In the genomic region with DNA sequence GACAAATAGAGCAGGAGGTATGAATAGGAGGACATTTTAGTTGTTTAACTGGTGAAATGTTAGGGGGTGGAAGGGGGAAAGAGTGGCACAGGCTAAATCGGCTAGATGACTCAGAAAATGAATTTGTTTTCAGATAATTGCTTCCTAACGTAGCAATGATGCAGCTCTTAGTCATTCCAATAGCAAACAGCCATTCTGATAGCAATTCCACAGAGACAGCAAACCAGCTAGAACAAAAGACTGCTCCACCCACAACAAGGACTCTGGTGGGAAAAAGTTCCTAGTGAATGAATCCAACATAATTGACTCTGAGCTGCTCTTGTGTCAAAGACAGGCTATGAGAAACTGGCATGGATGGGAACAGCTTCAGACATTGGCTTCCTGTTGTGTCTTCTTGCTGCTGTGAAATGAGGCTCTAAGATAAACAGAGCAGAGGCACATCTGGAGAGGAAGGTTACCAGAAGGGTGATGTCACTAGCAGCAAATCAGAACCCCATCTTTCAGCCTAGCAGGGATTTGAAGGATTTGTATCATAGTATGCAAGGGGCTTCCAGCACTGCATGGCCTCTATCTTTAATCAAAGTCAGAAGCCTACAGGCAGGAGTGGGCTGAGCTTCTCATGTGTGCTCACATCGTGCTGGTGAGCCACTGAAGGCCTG, we compare ENCODE assay signal across 1 cellular context.
A peak's percentile ranks its signal among the peaks of the same experiment; 100 is the strongest.
TF ChIP-seq lines count a peak whose summit lies in the region.

No MANE protein-coding gene starts in this region.

TF ChIP-seq in GM12878, 131 proteins besides CTCF, POLR2A, EP300 and RAD21 (continued from another document):
- TF ChIP-seq E2F4 (IDR thresholded peaks at IDR 0.05; ENCODE audit: low read depth, low read length) (no peak), CBX3 (IDR thresholded peaks at IDR 0.05; ENCODE audit: borderline replicate concordance, low read depth) (no peak), HSF1 (IDR thresholded peaks at IDR 0.05; ENCODE audit: low read depth, low read length) (no peak), RUNX3 (IDR thresholded peaks at IDR 0.05; ENCODE audit: low read length) (peak; percentile 32), SMAD5 (IDR thresholded peaks at IDR 0.05; ENCODE audit: low read depth) (no peak), ELK1 (IDR thresholded peaks at IDR 0.05; ENCODE audit: low read depth, low read length) (no peak), CHD2 (IDR thresholded peaks at IDR 0.05; ENCODE audit: borderline replicate concordance, low read depth, low read length) (no peak), LARP7 (IDR thresholded peaks at IDR 0.05) (no peak), MEF2B (IDR thresholded peaks at IDR 0.05; ENCODE audit: partially characterized antibody, poor library complexity, severe bottlenecking) (peak; percentile 46), BCLAF1 (IDR thresholded peaks at IDR 0.05) (no peak), EED (IDR thresholded peaks at IDR 0.05; ENCODE audit: low read depth) (peak; percentile 70; the same call in 1 of the 2 replicates), CREB1 (IDR thresholded peaks at IDR 0.05; ENCODE audit: low read depth) (0 out of 2 replicates have a peak, but pooled peaks have one; percentile 36), TAF1 (IDR thresholded peaks at IDR 0.05; ENCODE audit: borderline replicate concordance, low read depth, low read length) (no peak), IKZF2 (IDR thresholded peaks at IDR 0.05) (peak; percentile 63 to 68), JUNB (IDR thresholded peaks at IDR 0.05) (peak; percentile 91), NFYA (IDR thresholded peaks at IDR 0.05; ENCODE audit: borderline replicate concordance, low read depth, low read length) (no peak), CREM (IDR thresholded peaks at IDR 0.05; ENCODE audit: low read depth) (peak; percentile 34; the same call in 1 of the 2 replicates), IKZF1 (conservative IDR thresholded peaks at IDR 0.05) (peak; percentile 34; the same call in 1 of the 2 replicates), MTA2 (IDR thresholded peaks at IDR 0.05; ENCODE audit: low read depth) (peak; percentile 73), CEBPB (IDR thresholded peaks at IDR 0.05; ENCODE audit: borderline replicate concordance in 1 of 2, low read depth in 2 of 2, low read length in 2 of 2) (no peak), HCFC1 (IDR thresholded peaks at IDR 0.05; ENCODE audit: low read length) (no peak), STAT1 (conservative IDR thresholded peaks at IDR 0.05) (no peak), FOXM1 (IDR thresholded peaks at IDR 0.05; ENCODE audit: low read depth, low read length) (peak; percentile 28; the same call in 1 of the 2 replicates), ATF3 (IDR thresholded peaks at IDR 0.05; ENCODE audit: borderline replicate concordance, extremely low read depth, low read depth, low read length) (no peak), PAX5 (IDR thresholded peaks at IDR 0.05; ENCODE audit: borderline replicate concordance, low read depth, low read length) (0 out of 2 replicates have a peak, but pooled peaks have one; percentile 26), IRF4 (IDR thresholded peaks at IDR 0.05; ENCODE audit: low read depth, low read length) (peak; percentile 76; the same call in 1 of the 2 replicates), NR2C1 (IDR thresholded peaks at IDR 0.05) (no peak), NFIC (IDR thresholded peaks at IDR 0.05; ENCODE audit: low read depth, low read length) (peak; percentile 29; the same call in 1 of the 2 replicates), ASH2L (IDR thresholded peaks at IDR 0.05; ENCODE audit: borderline replicate concordance, low read depth) (no peak)
- TF ChIP-seq, protein P1, sequence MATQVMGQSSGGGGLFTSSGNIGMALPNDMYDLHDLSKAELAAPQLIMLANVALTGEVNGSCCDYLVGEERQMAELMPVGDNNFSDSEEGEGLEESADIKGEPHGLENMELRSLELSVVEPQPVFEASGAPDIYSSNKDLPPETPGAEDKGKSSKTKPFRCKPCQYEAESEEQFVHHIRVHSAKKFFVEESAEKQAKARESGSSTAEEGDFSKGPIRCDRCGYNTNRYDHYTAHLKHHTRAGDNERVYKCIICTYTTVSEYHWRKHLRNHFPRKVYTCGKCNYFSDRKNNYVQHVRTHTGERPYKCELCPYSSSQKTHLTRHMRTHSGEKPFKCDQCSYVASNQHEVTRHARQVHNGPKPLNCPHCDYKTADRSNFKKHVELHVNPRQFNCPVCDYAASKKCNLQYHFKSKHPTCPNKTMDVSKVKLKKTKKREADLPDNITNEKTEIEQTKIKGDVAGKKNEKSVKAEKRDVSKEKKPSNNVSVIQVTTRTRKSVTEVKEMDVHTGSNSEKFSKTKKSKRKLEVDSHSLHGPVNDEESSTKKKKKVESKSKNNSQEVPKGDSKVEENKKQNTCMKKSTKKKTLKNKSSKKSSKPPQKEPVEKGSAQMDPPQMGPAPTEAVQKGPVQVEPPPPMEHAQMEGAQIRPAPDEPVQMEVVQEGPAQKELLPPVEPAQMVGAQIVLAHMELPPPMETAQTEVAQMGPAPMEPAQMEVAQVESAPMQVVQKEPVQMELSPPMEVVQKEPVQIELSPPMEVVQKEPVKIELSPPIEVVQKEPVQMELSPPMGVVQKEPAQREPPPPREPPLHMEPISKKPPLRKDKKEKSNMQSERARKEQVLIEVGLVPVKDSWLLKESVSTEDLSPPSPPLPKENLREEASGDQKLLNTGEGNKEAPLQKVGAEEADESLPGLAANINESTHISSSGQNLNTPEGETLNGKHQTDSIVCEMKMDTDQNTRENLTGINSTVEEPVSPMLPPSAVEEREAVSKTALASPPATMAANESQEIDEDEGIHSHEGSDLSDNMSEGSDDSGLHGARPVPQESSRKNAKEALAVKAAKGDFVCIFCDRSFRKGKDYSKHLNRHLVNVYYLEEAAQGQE (IDR thresholded peaks at IDR 0.05; ENCODE audit: low read depth, low read length), result no peak
- TF ChIP-seq, protein P2, sequence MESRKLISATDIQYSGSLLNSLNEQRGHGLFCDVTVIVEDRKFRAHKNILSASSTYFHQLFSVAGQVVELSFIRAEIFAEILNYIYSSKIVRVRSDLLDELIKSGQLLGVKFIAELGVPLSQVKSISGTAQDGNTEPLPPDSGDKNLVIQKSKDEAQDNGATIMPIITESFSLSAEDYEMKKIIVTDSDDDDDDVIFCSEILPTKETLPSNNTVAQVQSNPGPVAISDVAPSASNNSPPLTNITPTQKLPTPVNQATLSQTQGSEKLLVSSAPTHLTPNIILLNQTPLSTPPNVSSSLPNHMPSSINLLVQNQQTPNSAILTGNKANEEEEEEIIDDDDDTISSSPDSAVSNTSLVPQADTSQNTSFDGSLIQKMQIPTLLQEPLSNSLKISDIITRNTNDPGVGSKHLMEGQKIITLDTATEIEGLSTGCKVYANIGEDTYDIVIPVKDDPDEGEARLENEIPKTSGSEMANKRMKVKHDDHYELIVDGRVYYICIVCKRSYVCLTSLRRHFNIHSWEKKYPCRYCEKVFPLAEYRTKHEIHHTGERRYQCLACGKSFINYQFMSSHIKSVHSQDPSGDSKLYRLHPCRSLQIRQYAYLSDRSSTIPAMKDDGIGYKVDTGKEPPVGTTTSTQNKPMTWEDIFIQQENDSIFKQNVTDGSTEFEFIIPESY (IDR thresholded peaks at IDR 0.05), result no peak
